Comparison of ENCODE assay signal across 7 cellular contexts in genomic region chr6:169263836-169264608, GRCh38. TPM values are rescaled to one million over a fixed set of nuclear protein-coding genes. Genes with fewer than 3 reads are reported as not detected.
DNase-seq lines count a peak whose midpoint lies in the region; ATAC-seq lines count a peak whose summit lies in the region.

No MANE protein-coding gene starts in this region.

- H3K36me3 Mint-ChIP-seq in activated CD4-positive, alpha-beta T cell treated with anti-CD3 and anti-CD28 coated beads, Interleukin-2, amount 10 ng/mL, durations not matched to agents 7 days and 5 days (ENCODE audit: low read depth), result no peaks in the 10 kb centered on the region

- H3K9me3 Mint-ChIP-seq in activated CD4-positive, alpha-beta T cell treated with anti-CD3 and anti-CD28 coated beads, Interleukin-2, amount 10 ng/mL, durations not matched to agents 7 days and 5 days, result no peaks in the 10 kb centered on the region

- POLR2A ChIA-PET in activated CD4-positive, alpha-beta T cell treated with anti-CD3 and anti-CD28 coated beads, Interleukin-2, amount 10 ng/mL, durations not matched to agents 7 days and 5 days (lab: Charles Lee), result interaction anchor here (0.6 kb wide), 1 partner anchor 21 kb away, joined by 5 read pairs; no protein-coding TSS in a partner anchor

- H3K4me3 Mint-ChIP-seq in activated CD4-positive, alpha-beta T cell treated with anti-CD3 and anti-CD28 coated beads, Interleukin-2, amount 10 ng/mL, durations not matched to agents 7 days and 5 days, result no peak overlapping the region

- no peak overlapping the region for H3K27ac Mint-ChIP-seq in activated CD4-positive, alpha-beta T cell treated with anti-CD3 and anti-CD28 coated beads, Interleukin-2, amount 10 ng/mL, durations not matched to agents 7 days and 5 days

- H3K4me1 Mint-ChIP-seq in activated CD4-positive, alpha-beta T cell treated with anti-CD3 and anti-CD28 coated beads, Interleukin-2, amount 10 ng/mL, durations not matched to agents 7 days and 5 days, result no peaks in the 10 kb centered on the region

- ATAC-seq in HG03025 (IDR thresholded peaks at IDR 0.05; ENCODE audit: low FRiP score, unreplicated experiment), result no peak

- no peaks in the 10 kb centered on the region for H3K27me3 Mint-ChIP-seq in activated CD4-positive, alpha-beta T cell treated with anti-CD3 and anti-CD28 coated beads, Interleukin-2, amount 10 ng/mL, durations not matched to agents 7 days and 5 days

- CTCF ChIA-PET in activated CD4-positive, alpha-beta T cell treated with anti-CD3 and anti-CD28 coated beads, Interleukin-2, amount 10 ng/mL, durations not matched to agents 7 days and 5 days (lab: Charles Lee), result interaction anchor here (0.6 kb wide), 1 partner anchor 1449 kb away, joined by 3 read pairs; no protein-coding TSS in a partner anchor

- peak; percentile 53 for DNase-seq in H4 (ENCODE audit: low spot score)
- peak; percentile 65 for DNase-seq in NCI-H226
- DNase-seq in fibroblast of gingiva (ENCODE audit: low read depth), result peak; percentile 76
- peak; percentile 78 for DNase-seq in renal cortical epithelial cell (ENCODE audit: low read depth)
- no peak for DNase-seq in NCI-H2227 (lab: John Stamatoyannopoulos, UW; ENCODE audit: unreplicated experiment)
- DNase-seq in activated CD4-positive, alpha-beta T cell treated with anti-CD3 and anti-CD28 coated beads, Interleukin-2, amount 10 ng/mL, durations not matched to agents 7 days and 5 days, result no peak

RNA-seq across cellular contexts. Expression of gene THBS2, which starts 10.4 kb away (rescaled TPM):
- total RNA-seq in H4 (2014; rRNA removed; shearing (Covaris generic)), result 0.19 and 0.21 TPM in 2 replicates
- 6.5 and 23.6 TPM in 2 replicates for total RNA-seq in renal cortical epithelial cell
- total RNA-seq in activated CD4-positive, alpha-beta T cell treated with anti-CD3 and anti-CD28 coated beads, Interleukin-2, amount 10 ng/mL, durations not matched to agents 7 days and 5 days, result not detected

Comparison
In these comparisons a context has a peak if more than half of its experiments do, and no peak if none do; other contexts are left out.
1. DNase-seq: peak in H4 (single experiment), NCI-H226 (single experiment), fibroblast of gingiva (single experiment) and renal cortical epithelial cell (single experiment); none in NCI-H2227 (single experiment) and activated CD4-positive, alpha-beta T cell treated with anti-CD3 and anti-CD28 coated beads, Interleukin-2, amount 10 ng/mL, durations not matched to agents 7 days and 5 days (single experiment).